Comparison of ENCODE assay signal across 8 cellular contexts in genomic region chr6:4776967-4777925, GRCh38. TPM values are rescaled to one million over a fixed set of nuclear protein-coding genes. Genes with fewer than 3 reads are reported as not detected.
DNase-seq lines count a peak whose midpoint lies in the region; ATAC-seq and TF ChIP-seq lines count a peak whose summit lies in the region.

No MANE protein-coding gene starts in this region.

- intact Hi-C loops in activated CD4-positive, alpha-beta T cell treated with anti-CD3 and anti-CD28 coated beads, Interleukin-2, amount 10 ng/mL, durations not matched to agents 24 days and 14 days (cut with micrococcal nuclease) = loop anchor here (5.0 to 10.0 kb wide), 5 partner anchors 140 to 755 kb away; partner anchors contain the start of genes ECI2, FARS2 and LYRM4

- peaks cover 9% of the 10 kb centered on the region for H3K36me3 Mint-ChIP-seq in activated CD4-positive, alpha-beta T cell treated with anti-CD3 and anti-CD28 coated beads, Interleukin-2, amount 10 ng/mL, durations not matched to agents 24 days and 14 days (ENCODE audit: low read depth)
- H3K36me3 Mint-ChIP-seq in neural crest cell (ENCODE audit: low read depth) = peaks cover 16% of the 10 kb centered on the region

- peak overlapping the region; percentile 57 for H3K4me3 ChIP-seq in HUES64 (ENCODE audit: low read length)

- H3K4me1 ChIP-seq in HUES64 (ENCODE audit: insufficient read depth, low read length) = peaks cover 36% of the 10 kb centered on the region

- no peak for TF ChIP-seq POLR2A in erythroblast (IDR thresholded peaks at IDR 0.05; ENCODE audit: low read length)

- peak; percentile 51 for DNase-seq in DMS53 (lab: John Stamatoyannopoulos, UW)
- DNase-seq in DMS53 treated with DMSO at 0.1 percent for 48 hours (lab: John Stamatoyannopoulos, UW; ENCODE audit: unreplicated experiment) = no peak
- DNase-seq in activated CD4-positive, alpha-beta T cell treated with anti-CD3 and anti-CD28 coated beads, Interleukin-2, amount 10 ng/mL, durations not matched to agents 24 days and 14 days = peak; percentile 74
- DNase-seq in erythroblast (lab: John Stamatoyannopoulos, UW) = peak; percentile 71 to 79
- no peak for DNase-seq in neural crest cell (ENCODE audit: low read depth, low spot score)

- ATAC-seq in GM18868 (IDR thresholded peaks at IDR 0.05; ENCODE audit: unreplicated experiment) (no peak), HG02870 (IDR thresholded peaks at IDR 0.05; ENCODE audit: unreplicated experiment) (no peak)

- H3K9me3 Mint-ChIP-seq in activated CD4-positive, alpha-beta T cell treated with anti-CD3 and anti-CD28 coated beads, Interleukin-2, amount 10 ng/mL, durations not matched to agents 24 days and 14 days = peaks cover 23% of the 10 kb centered on the region
- H3K9me3 Mint-ChIP-seq in neural crest cell = peaks cover 9% of the 10 kb centered on the region

- H3K9me3 ChIP-seq in HUES64 (ENCODE audit: insufficient read depth, low read depth, low read length) = peaks cover 7% of the 10 kb centered on the region; the same call in 1 of the 2 replicates

- peaks cover 47% of the 10 kb centered on the region for H3K4me1 Mint-ChIP-seq in activated CD4-positive, alpha-beta T cell treated with anti-CD3 and anti-CD28 coated beads, Interleukin-2, amount 10 ng/mL, durations not matched to agents 24 days and 14 days
- peaks cover 43% of the 10 kb centered on the region for H3K4me1 Mint-ChIP-seq in neural crest cell

- H3K9ac ChIP-seq in HUES64 (ENCODE audit: low read depth, low read length) = peak overlapping the region; percentile 17; the same call in 1 of the 2 replicates

- no peak for TF ChIP-seq CTCF in neural crest cell (conservative IDR thresholded peaks at IDR 0.05)

- no peak overlapping the region for H3K27ac ChIP-seq in HUES64 (ENCODE audit: low read depth, low read length)

- peaks cover 27% of the 10 kb centered on the region for H3K27me3 Mint-ChIP-seq in activated CD4-positive, alpha-beta T cell treated with anti-CD3 and anti-CD28 coated beads, Interleukin-2, amount 10 ng/mL, durations not matched to agents 24 days and 14 days
- peaks cover 35% of the 10 kb centered on the region for H3K27me3 Mint-ChIP-seq in neural crest cell (ENCODE audit: low read depth)

- peaks cover 58% of the 10 kb centered on the region for H3K27me3 ChIP-seq in HUES64 (ENCODE audit: insufficient read depth, low read length)

- H3K27ac Mint-ChIP-seq in activated CD4-positive, alpha-beta T cell treated with anti-CD3 and anti-CD28 coated beads, Interleukin-2, amount 10 ng/mL, durations not matched to agents 24 days and 14 days = peak overlapping the region; percentile 84
- no peak overlapping the region for H3K27ac Mint-ChIP-seq in neural crest cell (ENCODE audit: unreplicated experiment)

- H3K4me3 Mint-ChIP-seq in activated CD4-positive, alpha-beta T cell treated with anti-CD3 and anti-CD28 coated beads, Interleukin-2, amount 10 ng/mL, durations not matched to agents 24 days and 14 days = peak overlapping the region; percentile 85
- H3K4me3 Mint-ChIP-seq in neural crest cell = peak overlapping the region; percentile 86

- no peaks in the 10 kb centered on the region for H3K36me3 ChIP-seq in HUES64 (ENCODE audit: insufficient read depth, low read length)

- 4% methylated on average over 37 of the region's 38 CpGs for WGBS in HUES64

RNA-seq across cellular contexts. Expression of gene CDYL, which starts 1.0 kb away (rescaled TPM):
- 61.2 TPM for polyA plus RNA-seq in HUES64 (2013, experiment 1 of 2)
- polyA plus RNA-seq in HUES64 (2013, experiment 2 of 2) = 65.2 TPM
- total RNA-seq in activated CD4-positive, alpha-beta T cell treated with anti-CD3 and anti-CD28 coated beads, Interleukin-2, amount 10 ng/mL, durations not matched to agents 24 days and 14 days = 23.4 and 24.4 TPM in 2 replicates
- total RNA-seq in neural crest cell = 54.2 and 60.6 TPM in 2 replicates

Comparison
In these comparisons a context has a peak if more than half of its experiments do, and no peak if none do; other contexts are left out.
1. DNase-seq: peak in DMS53 (single experiment), activated CD4-positive, alpha-beta T cell treated with anti-CD3 and anti-CD28 coated beads, Interleukin-2, amount 10 ng/mL, durations not matched to agents 24 days and 14 days (single experiment) and erythroblast (2 of 2); none in DMS53 treated with DMSO at 0.1 percent for 48 hours (single experiment) and neural crest cell (single experiment).